In genomic region chr17:57420674-57421392, GRCh38 we compare ENCODE assay signal across 1 cellular context.
TF ChIP-seq lines count a peak whose summit lies in the region.

No MANE protein-coding gene starts in this region.

TF ChIP-seq in K562, 482 proteins besides CTCF, POLR2A, EP300 and RAD21 (continued from another document and continues in another):
- TF ChIP-seq ETS1 (conservative IDR thresholded peaks at IDR 0.05; ENCODE audit: control insufficient read depth, low read depth, low read length) (peak; percentile 66; the same call in 1 of the 2 replicates), ZNF146 (CRISPR knock-in tag; IDR thresholded peaks at IDR 0.05; ENCODE audit: unreplicated experiment) (no peak), RBM22 (IDR thresholded peaks at IDR 0.05; ENCODE audit: low read depth, low read length, poor library complexity, severe bottlenecking) (no peak), TAL1 (IDR thresholded peaks at IDR 0.05) (peak; percentile 93), ETV1 (tag; conservative IDR thresholded peaks at IDR 0.05; ENCODE audit: low read depth) (0 out of 2 replicates have a peak, but pooled peaks have one; percentile 13), NCOR1 (IDR thresholded peaks at IDR 0.05) (peak; percentile 90), FOXA3 (CRISPR knock-in tag; conservative IDR thresholded peaks at IDR 0.05 in 1 of 2, IDR thresholded peaks at IDR 0.05 in 1 of 2) (peak; percentile 64 to 73; a peak in 2 of 4 replicates), BCOR (IDR thresholded peaks at IDR 0.05) (0 out of 2 replicates have a peak, but pooled peaks have one; percentile 15), ZNF444 (CRISPR knock-in tag; IDR thresholded peaks at IDR 0.05) (no peak), TOE1 (IDR thresholded peaks at IDR 0.05; ENCODE audit: borderline replicate concordance) (peak; percentile 75; the same call in 1 of the 2 replicates), TOE1 (CRISPR knock-in tag; IDR thresholded peaks at IDR 0.05; ENCODE audit: borderline replicate concordance, low read depth) (no peak), SAFB (IDR thresholded peaks at IDR 0.05; ENCODE audit: borderline replicate concordance, low read depth, low read length) (no peak), MTA2 (IDR thresholded peaks at IDR 0.05; ENCODE audit: low read depth) (peak; percentile 77), PKNOX1 (IDR thresholded peaks at IDR 0.05) (peak; percentile 72), ZKSCAN8 (CRISPR knock-in tag; IDR thresholded peaks at IDR 0.05) (0 out of 2 replicates have a peak, but pooled peaks have one; percentile 43), CBFA2T3 (IDR thresholded peaks at IDR 0.05) (peak; percentile 97), SREBF2 (CRISPR knock-in tag; IDR thresholded peaks at IDR 0.05) (no peak), ATF4 (CRISPR knock-in tag; IDR thresholded peaks at IDR 0.05) (no peak), KLF16 (IDR thresholded peaks at IDR 0.05) (peak; percentile 55; the same call in 1 of the 2 replicates), ZNF324 (CRISPR knock-in tag; IDR thresholded peaks at IDR 0.05) (no peak), GATA2 (CRISPR knock-in tag; IDR thresholded peaks at IDR 0.05) (peak; percentile 74), KDM1A (IDR thresholded peaks at IDR 0.05) (peak; percentile 76 to 82; a peak in 3 of 4 replicates), CLOCK (CRISPR knock-in tag; IDR thresholded peaks at IDR 0.05; ENCODE audit: borderline replicate concordance) (no peak), ZNF140 (CRISPR knock-in tag; IDR thresholded peaks at IDR 0.05) (no peak), POLR2AphosphoS5 (IDR thresholded peaks at IDR 0.05; ENCODE audit: control insufficient read depth, insufficient read depth, low read depth, low read length) (peak; percentile 93), CBFA2T2 (conservative IDR thresholded peaks at IDR 0.05) (peak; percentile 94), STAT5A (IDR thresholded peaks at IDR 0.05; ENCODE audit: borderline replicate concordance, low read length) (peak; percentile 80), FOXM1 (IDR thresholded peaks at IDR 0.05; ENCODE audit: low read depth) (peak; percentile 68; the same call in 1 of the 2 replicates), FOXM1 (CRISPR knock-in tag; IDR thresholded peaks at IDR 0.05; ENCODE audit: low read depth) (no peak), DPF2 (IDR thresholded peaks at IDR 0.05) (peak; percentile 49; the same call in 1 of the 2 replicates), CREB1 (IDR thresholded peaks at IDR 0.05) (0 out of 2 replicates have a peak, but pooled peaks have one; percentile 43), CREB1 (CRISPR knock-in tag; IDR thresholded peaks at IDR 0.05) (no peak), KDM4B (IDR thresholded peaks at IDR 0.05; ENCODE audit: borderline replicate concordance in 2 of 2, low read depth in 1 of 2) (no peak), MYNN (IDR thresholded peaks at IDR 0.05) (peak; percentile 51; the same call in 1 of the 2 replicates), MYNN (CRISPR knock-in tag; IDR thresholded peaks at IDR 0.05) (no peak), CC2D1A (IDR thresholded peaks at IDR 0.05) (peak; percentile 75; the same call in 1 of the 2 replicates)
- TF ChIP-seq, protein P1, sequence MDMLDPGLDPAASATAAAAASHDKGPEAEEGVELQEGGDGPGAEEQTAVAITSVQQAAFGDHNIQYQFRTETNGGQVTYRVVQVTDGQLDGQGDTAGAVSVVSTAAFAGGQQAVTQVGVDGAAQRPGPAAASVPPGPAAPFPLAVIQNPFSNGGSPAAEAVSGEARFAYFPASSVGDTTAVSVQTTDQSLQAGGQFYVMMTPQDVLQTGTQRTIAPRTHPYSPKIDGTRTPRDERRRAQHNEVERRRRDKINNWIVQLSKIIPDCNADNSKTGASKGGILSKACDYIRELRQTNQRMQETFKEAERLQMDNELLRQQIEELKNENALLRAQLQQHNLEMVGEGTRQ (CRISPR knock-in tag; IDR thresholded peaks at IDR 0.05), result peak; percentile 43; the same call in 1 of the 2 replicates
- TF ChIP-seq, protein P2, sequence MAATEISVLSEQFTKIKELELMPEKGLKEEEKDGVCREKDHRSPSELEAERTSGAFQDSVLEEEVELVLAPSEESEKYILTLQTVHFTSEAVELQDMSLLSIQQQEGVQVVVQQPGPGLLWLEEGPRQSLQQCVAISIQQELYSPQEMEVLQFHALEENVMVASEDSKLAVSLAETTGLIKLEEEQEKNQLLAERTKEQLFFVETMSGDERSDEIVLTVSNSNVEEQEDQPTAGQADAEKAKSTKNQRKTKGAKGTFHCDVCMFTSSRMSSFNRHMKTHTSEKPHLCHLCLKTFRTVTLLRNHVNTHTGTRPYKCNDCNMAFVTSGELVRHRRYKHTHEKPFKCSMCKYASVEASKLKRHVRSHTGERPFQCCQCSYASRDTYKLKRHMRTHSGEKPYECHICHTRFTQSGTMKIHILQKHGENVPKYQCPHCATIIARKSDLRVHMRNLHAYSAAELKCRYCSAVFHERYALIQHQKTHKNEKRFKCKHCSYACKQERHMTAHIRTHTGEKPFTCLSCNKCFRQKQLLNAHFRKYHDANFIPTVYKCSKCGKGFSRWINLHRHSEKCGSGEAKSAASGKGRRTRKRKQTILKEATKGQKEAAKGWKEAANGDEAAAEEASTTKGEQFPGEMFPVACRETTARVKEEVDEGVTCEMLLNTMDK (IDR thresholded peaks at IDR 0.05; ENCODE audit: borderline replicate concordance, insufficient read depth, low read depth, low read length, poor library complexity, severe bottlenecking), result no peak
- TF ChIP-seq, protein P3, sequence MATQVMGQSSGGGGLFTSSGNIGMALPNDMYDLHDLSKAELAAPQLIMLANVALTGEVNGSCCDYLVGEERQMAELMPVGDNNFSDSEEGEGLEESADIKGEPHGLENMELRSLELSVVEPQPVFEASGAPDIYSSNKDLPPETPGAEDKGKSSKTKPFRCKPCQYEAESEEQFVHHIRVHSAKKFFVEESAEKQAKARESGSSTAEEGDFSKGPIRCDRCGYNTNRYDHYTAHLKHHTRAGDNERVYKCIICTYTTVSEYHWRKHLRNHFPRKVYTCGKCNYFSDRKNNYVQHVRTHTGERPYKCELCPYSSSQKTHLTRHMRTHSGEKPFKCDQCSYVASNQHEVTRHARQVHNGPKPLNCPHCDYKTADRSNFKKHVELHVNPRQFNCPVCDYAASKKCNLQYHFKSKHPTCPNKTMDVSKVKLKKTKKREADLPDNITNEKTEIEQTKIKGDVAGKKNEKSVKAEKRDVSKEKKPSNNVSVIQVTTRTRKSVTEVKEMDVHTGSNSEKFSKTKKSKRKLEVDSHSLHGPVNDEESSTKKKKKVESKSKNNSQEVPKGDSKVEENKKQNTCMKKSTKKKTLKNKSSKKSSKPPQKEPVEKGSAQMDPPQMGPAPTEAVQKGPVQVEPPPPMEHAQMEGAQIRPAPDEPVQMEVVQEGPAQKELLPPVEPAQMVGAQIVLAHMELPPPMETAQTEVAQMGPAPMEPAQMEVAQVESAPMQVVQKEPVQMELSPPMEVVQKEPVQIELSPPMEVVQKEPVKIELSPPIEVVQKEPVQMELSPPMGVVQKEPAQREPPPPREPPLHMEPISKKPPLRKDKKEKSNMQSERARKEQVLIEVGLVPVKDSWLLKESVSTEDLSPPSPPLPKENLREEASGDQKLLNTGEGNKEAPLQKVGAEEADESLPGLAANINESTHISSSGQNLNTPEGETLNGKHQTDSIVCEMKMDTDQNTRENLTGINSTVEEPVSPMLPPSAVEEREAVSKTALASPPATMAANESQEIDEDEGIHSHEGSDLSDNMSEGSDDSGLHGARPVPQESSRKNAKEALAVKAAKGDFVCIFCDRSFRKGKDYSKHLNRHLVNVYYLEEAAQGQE (CRISPR knock-in tag; IDR thresholded peaks at IDR 0.05; ENCODE audit: low read depth), result no peak
- TF ChIP-seq, protein P4, sequence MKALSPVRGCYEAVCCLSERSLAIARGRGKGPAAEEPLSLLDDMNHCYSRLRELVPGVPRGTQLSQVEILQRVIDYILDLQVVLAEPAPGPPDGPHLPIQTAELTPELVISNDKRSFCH (CRISPR knock-in tag; IDR thresholded peaks at IDR 0.05), result no peak
- TF ChIP-seq, protein P4 (tag; IDR thresholded peaks at IDR 0.05), result no peak
- TF ChIP-seq, protein P5, sequence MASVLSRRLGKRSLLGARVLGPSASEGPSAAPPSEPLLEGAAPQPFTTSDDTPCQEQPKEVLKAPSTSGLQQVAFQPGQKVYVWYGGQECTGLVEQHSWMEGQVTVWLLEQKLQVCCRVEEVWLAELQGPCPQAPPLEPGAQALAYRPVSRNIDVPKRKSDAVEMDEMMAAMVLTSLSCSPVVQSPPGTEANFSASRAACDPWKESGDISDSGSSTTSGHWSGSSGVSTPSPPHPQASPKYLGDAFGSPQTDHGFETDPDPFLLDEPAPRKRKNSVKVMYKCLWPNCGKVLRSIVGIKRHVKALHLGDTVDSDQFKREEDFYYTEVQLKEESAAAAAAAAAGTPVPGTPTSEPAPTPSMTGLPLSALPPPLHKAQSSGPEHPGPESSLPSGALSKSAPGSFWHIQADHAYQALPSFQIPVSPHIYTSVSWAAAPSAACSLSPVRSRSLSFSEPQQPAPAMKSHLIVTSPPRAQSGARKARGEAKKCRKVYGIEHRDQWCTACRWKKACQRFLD (CRISPR knock-in tag; IDR thresholded peaks at IDR 0.05), result 0 out of 2 replicates have a peak, but pooled peaks have one; percentile 46
- TF ChIP-seq, protein P6, sequence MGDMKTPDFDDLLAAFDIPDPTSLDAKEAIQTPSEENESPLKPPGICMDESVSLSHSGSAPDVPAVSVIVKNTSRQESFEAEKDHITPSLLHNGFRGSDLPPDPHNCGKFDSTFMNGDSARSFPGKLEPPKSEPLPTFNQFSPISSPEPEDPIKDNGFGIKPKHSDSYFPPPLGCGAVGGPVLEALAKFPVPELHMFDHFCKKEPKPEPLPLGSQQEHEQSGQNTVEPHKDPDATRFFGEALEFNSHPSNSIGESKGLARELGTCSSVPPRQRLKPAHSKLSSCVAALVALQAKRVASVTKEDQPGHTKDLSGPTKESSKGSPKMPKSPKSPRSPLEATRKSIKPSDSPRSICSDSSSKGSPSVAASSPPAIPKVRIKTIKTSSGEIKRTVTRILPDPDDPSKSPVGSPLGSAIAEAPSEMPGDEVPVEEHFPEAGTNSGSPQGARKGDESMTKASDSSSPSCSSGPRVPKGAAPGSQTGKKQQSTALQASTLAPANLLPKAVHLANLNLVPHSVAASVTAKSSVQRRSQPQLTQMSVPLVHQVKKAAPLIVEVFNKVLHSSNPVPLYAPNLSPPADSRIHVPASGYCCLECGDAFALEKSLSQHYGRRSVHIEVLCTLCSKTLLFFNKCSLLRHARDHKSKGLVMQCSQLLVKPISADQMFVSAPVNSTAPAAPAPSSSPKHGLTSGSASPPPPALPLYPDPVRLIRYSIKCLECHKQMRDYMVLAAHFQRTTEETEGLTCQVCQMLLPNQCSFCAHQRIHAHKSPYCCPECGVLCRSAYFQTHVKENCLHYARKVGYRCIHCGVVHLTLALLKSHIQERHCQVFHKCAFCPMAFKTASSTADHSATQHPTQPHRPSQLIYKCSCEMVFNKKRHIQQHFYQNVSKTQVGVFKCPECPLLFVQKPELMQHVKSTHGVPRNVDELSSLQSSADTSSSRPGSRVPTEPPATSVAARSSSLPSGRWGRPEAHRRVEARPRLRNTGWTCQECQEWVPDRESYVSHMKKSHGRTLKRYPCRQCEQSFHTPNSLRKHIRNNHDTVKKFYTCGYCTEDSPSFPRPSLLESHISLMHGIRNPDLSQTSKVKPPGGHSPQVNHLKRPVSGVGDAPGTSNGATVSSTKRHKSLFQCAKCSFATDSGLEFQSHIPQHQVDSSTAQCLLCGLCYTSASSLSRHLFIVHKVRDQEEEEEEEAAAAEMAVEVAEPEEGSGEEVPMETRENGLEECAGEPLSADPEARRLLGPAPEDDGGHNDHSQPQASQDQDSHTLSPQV (IDR thresholded peaks at IDR 0.05), result no peak
